In genomic region chr11:130600616-130601015, GRCh38 we compare ENCODE assay signal across 20 cellular contexts.
DNase-seq lines count a peak whose midpoint lies in the region; ATAC-seq and TF ChIP-seq lines count a peak whose summit lies in the region.
"Had no signal": no experiment of that assay in that cellular context is flagged by ENCODE, and none has a peak within 500 bp of the region (broad histone marks: within the 10 kb centered on the region; RNA-seq: fewer than 3 reads in every experiment).

No MANE protein-coding gene starts in this region.

- H3K36me3 ChIP-seq in HUES64 (ENCODE audit: insufficient read depth, low read length) = no peaks in the 10 kb centered on the region
- no peaks in the 10 kb centered on the region for H3K36me3 ChIP-seq in mesodermal cell (ENCODE audit: control insufficient read depth, insufficient read depth, low read length)
- H3K36me3 ChIP-seq: colonic mucosa, ovary had no signal

- no peaks in the 10 kb centered on the region for H3K27me3 Mint-ChIP-seq in chondrocyte (ENCODE audit: low read depth)

- no peaks in the 10 kb centered on the region for H3K9me3 Mint-ChIP-seq in chondrocyte (ENCODE audit: low read depth)
- H3K9me3 Mint-ChIP-seq: activated T-helper 2 cell treated with anti-CD3 and anti-CD28 coated beads, Interferon-gamma antibody, Interleukin-2, Interleukin-4, amounts not matched to agents 10 μg/mL and 5 μg/mL and 100 μg/mL, durations not matched to agents 14 hours and 24 hours and 36 hours; CD8-positive, alpha-beta memory T cell; stimulated activated effector memory CD8-positive, alpha-beta T cell treated with anti-CD3 and anti-CD28 coated beads, Interleukin-12 subunit alpha, Interleukin-12 subunit beta, amount 100 ng/mL, for 72 hours had no signal

- H3K27ac ChIP-seq in HUES64 (ENCODE audit: low read depth, low read length) (peak overlapping the region; percentile 0; the same call in 1 of the 2 replicates), mesodermal cell (ENCODE audit: low read depth, low read length, severe bottlenecking) (peak overlapping the region; percentile 58)
- H3K27ac ChIP-seq: colonic mucosa, KMS-11, ovary had no signal

- WGBS in HUES64 = 41% methylated on average over 4 of the region's 5 CpGs
- WGBS in mesodermal cell (ENCODE audit: insufficient coverage in 2 of 2), 2 experiments = 33 to 47% methylated on average over 2 to 4 of the region's 5 CpGs

- H3K9me3 ChIP-seq in HUES64 (ENCODE audit: insufficient read depth, low read depth, low read length) (no peaks in the 10 kb centered on the region), mesodermal cell (ENCODE audit: control insufficient read depth, low read length) (no peaks in the 10 kb centered on the region)
- H3K9me3 ChIP-seq: colonic mucosa, ovary, SK-N-SH had no signal

- TF ChIP-seq CTCF in chondrocyte (IDR thresholded peaks at IDR 0.05) = no peak

- H3K27ac Mint-ChIP-seq in chondrocyte (ENCODE audit: unreplicated experiment) = peak overlapping the region; percentile 91
- H3K27ac Mint-ChIP-seq: activated T-helper 2 cell treated with anti-CD3 and anti-CD28 coated beads, Interferon-gamma antibody, Interleukin-2, Interleukin-4, amounts not matched to agents 10 μg/mL and 5 μg/mL and 100 μg/mL, durations not matched to agents 14 hours and 24 hours and 36 hours; CD8-positive, alpha-beta memory T cell; stimulated activated effector memory CD8-positive, alpha-beta T cell treated with anti-CD3 and anti-CD28 coated beads, Interleukin-12 subunit alpha, Interleukin-12 subunit beta, amount 100 ng/mL, for 72 hours had no signal

- no peaks in the 10 kb centered on the region for H3K27me3 ChIP-seq in HUES64 (ENCODE audit: insufficient read depth, low read length)
- H3K27me3 ChIP-seq: colonic mucosa, ovary had no signal

- ATAC-seq in HG03159 (IDR thresholded peaks at IDR 0.05; ENCODE audit: unreplicated experiment) = no peak
- ATAC-seq: stimulated activated effector memory CD8-positive, alpha-beta T cell treated with anti-CD3 and anti-CD28 coated beads, Interleukin-12 subunit alpha, Interleukin-12 subunit beta, amount 100 ng/mL, for 72 hours had no signal

- H3K4me1 Mint-ChIP-seq in chondrocyte (ENCODE audit: low read depth) = peaks cover 42% of the 10 kb centered on the region
- H3K4me1 Mint-ChIP-seq: CD8-positive, alpha-beta memory T cell; stimulated activated effector memory CD8-positive, alpha-beta T cell treated with anti-CD3 and anti-CD28 coated beads, Interleukin-12 subunit alpha, Interleukin-12 subunit beta, amount 100 ng/mL, for 72 hours had no signal

- no peak overlapping the region for H3K4me3 Mint-ChIP-seq in chondrocyte (ENCODE audit: unreplicated experiment)
- H3K4me3 Mint-ChIP-seq: CD8-positive, alpha-beta memory T cell; stimulated activated effector memory CD8-positive, alpha-beta T cell treated with anti-CD3 and anti-CD28 coated beads, Interleukin-12 subunit alpha, Interleukin-12 subunit beta, amount 100 ng/mL, for 72 hours had no signal

- H3K9ac ChIP-seq in HUES64 (ENCODE audit: low read depth, low read length) = no peak overlapping the region
- H3K9ac ChIP-seq: KMS-11, SK-N-SH had no signal

- H3K4me3 ChIP-seq in HUES64 (ENCODE audit: low read length) (no peak overlapping the region), mesodermal cell (ENCODE audit: extremely low read depth, insufficient read depth, low read length, poor library complexity, severe bottlenecking) (no peak overlapping the region)
- H3K4me3 ChIP-seq: colonic mucosa, lung, ovary had no signal

- no peaks in the 10 kb centered on the region for H3K36me3 Mint-ChIP-seq in chondrocyte (ENCODE audit: low read depth)
- H3K36me3 Mint-ChIP-seq: CD8-positive, alpha-beta memory T cell; stimulated activated effector memory CD8-positive, alpha-beta T cell treated with anti-CD3 and anti-CD28 coated beads, Interleukin-12 subunit alpha, Interleukin-12 subunit beta, amount 100 ng/mL, for 72 hours had no signal

- H3K4me1 ChIP-seq in HUES64 (ENCODE audit: insufficient read depth, low read length) (peaks cover 23% of the 10 kb centered on the region), mesodermal cell (ENCODE audit: control insufficient read depth, insufficient read depth, low read length, poor library complexity, severe bottlenecking) (peaks cover 19% of the 10 kb centered on the region)
- H3K4me1 ChIP-seq: colonic mucosa had no signal

- DNase-seq in chondrocyte (ENCODE audit: low spot score) (no peak), superior temporal gyrus (ENCODE audit: extremely low spot score) (peak; percentile 31), 8988T (no peak), NCI-H128 (lab: John Stamatoyannopoulos, UW; ENCODE audit: unreplicated experiment) (no peak)
- DNase-seq: activated CD8-positive, alpha-beta memory T cell treated with anti-CD3 and anti-CD28 coated beads, Interleukin-2, amount 50 U/mL, for 48 hours; CD8-positive, alpha-beta memory T cell; colonic mucosa; GDM1; hippocampal formation; NCI-H1694 treated with DMSO at 0.1 percent for 48 hours; SK-N-SH; stimulated activated CD4-positive, alpha-beta T cell treated with anti-CD3 and anti-CD28 coated beads, Interleukin-1b, Interleukin-23, amount 100 ng/mL, for 48 hours had no signal
